In genomic region chr2:196012314-196012713, GRCh38 we compare ENCODE assay signal across 22 cellular contexts. TPM values are rescaled to one million over a fixed set of nuclear protein-coding genes. Genes with fewer than 3 reads are reported as not detected.
DNase-seq lines count a peak whose midpoint lies in the region; ATAC-seq and TF ChIP-seq lines count a peak whose summit lies in the region.
"Had no signal": no experiment of that assay in that cellular context is flagged by ENCODE, and none has a peak within 500 bp of the region (broad histone marks: within the 10 kb centered on the region; RNA-seq: fewer than 3 reads in every experiment).

No MANE protein-coding gene starts in this region.

- no peak overlapping the region for H2BK5ac ChIP-seq in mesenchymal stem cell (ENCODE audit: low read depth, low read length, poor library complexity, severe bottlenecking)

- no peak for TF ChIP-seq RAD21 in Ishikawa (IDR thresholded peaks at IDR 0.05; ENCODE audit: low read depth)

- no peaks in the 10 kb centered on the region for H3K36me3 ChIP-seq in mesenchymal stem cell (ENCODE audit: control insufficient read depth in 1 of 2, insufficient read depth in 2 of 2, low read depth in 1 of 2, low read length in 2 of 2)
- H3K36me3 ChIP-seq: BE2C; BLaER1 treated with 17β-estradiol and CSF1 and Interleukin-3, amounts not matched to agents 10 nM and 100 nM; HAP-1 had no signal

- no peak overlapping the region for H2BK15ac ChIP-seq in mesenchymal stem cell (ENCODE audit: low read depth, poor library complexity, severe bottlenecking)

- H3K79me1 ChIP-seq in mesenchymal stem cell (replicated peaks; ENCODE audit: low read length, poor library complexity, severe bottlenecking) = no peaks in the 10 kb centered on the region

- no peak overlapping the region for H3K4ac ChIP-seq in mesenchymal stem cell (ENCODE audit: low read depth in 1 of 2, low read length in 2 of 2)

- H3K23ac ChIP-seq in mesenchymal stem cell (ENCODE audit: low read length in 2 of 2) = no peak overlapping the region

- no peak overlapping the region for H4K8ac ChIP-seq in mesenchymal stem cell (ENCODE audit: low read length)

- H2AK5ac ChIP-seq in mesenchymal stem cell (ENCODE audit: low read length, severe bottlenecking) = no peak overlapping the region

- peaks cover 12% of the 10 kb centered on the region for H3K9me3 ChIP-seq in mesenchymal stem cell (ENCODE audit: control insufficient read depth, low read length)
- H3K9me3 ChIP-seq: A549, BE2C, HAP-1 had no signal

- TF ChIP-seq EP300 in Ishikawa (IDR thresholded peaks at IDR 0.05; ENCODE audit: borderline replicate concordance) = no peak

- H4K91ac ChIP-seq in mesenchymal stem cell (ENCODE audit: low read length) = no peak overlapping the region

- H3K27me3 ChIP-seq in mesenchymal stem cell (ENCODE audit: control insufficient read depth in 1 of 2, insufficient read depth in 1 of 2, low read length in 2 of 2) = no peaks in the 10 kb centered on the region
- H3K27me3 ChIP-seq: BE2C; BLaER1 treated with 17β-estradiol and CSF1 and Interleukin-3, amounts not matched to agents 10 nM and 100 nM had no signal

- no peak overlapping the region for H3K27ac ChIP-seq in mesenchymal stem cell (ENCODE audit: low read length, poor library complexity, severe bottlenecking)
- H3K27ac ChIP-seq: A549; BLaER1 treated with 17β-estradiol and CSF1 and Interleukin-3, amounts not matched to agents 10 nM and 100 nM had no signal

- WGBS in mesenchymal stem cell = 83% methylated on average over 1 of the region's 2 CpGs

- H2BK120ac ChIP-seq in mesenchymal stem cell (ENCODE audit: low read depth, low read length) = no peak overlapping the region

- no peak overlapping the region for H3K18ac ChIP-seq in mesenchymal stem cell (ENCODE audit: low read depth in 1 of 2, low read length in 2 of 2)

- peak; percentile 6 for DNase-seq in ELR (ENCODE audit: low read depth)
- DNase-seq in epithelial cell of esophagus (ENCODE audit: low read depth) = peak; percentile 38
- DNase-seq in mesenchymal stem cell = no peak
- DNase-seq: 8988T; ACHN; AML-193; BE2C; CD4-positive, alpha-beta T cell; CD8-positive, alpha-beta memory T cell; DMS 273 treated with DMSO at 0.1 percent for 48 hours; DMS79; EL; GF-D8; GOT3 had no signal

- H3K4me2 ChIP-seq in mesenchymal stem cell (ENCODE audit: low read length, poor library complexity, severe bottlenecking) = no peak overlapping the region
- H3K4me2 ChIP-seq: A549; BLaER1 treated with 17β-estradiol and CSF1 and Interleukin-3, amounts not matched to agents 10 nM and 100 nM had no signal

- no peaks in the 10 kb centered on the region for H3K4me1 ChIP-seq in mesenchymal stem cell (ENCODE audit: control insufficient read depth, insufficient read depth, low read depth, low read length)
- H3K4me1 ChIP-seq: A549; BE2C; BLaER1 treated with 17β-estradiol and CSF1 and Interleukin-3, amounts not matched to agents 10 nM and 100 nM; HAP-1 had no signal

- no peak overlapping the region for H3K9ac ChIP-seq in mesenchymal stem cell (ENCODE audit: low read length)
- H3K9ac ChIP-seq: BLaER1 treated with 17β-estradiol and CSF1 and Interleukin-3, amounts not matched to agents 10 nM and 100 nM had no signal

- no peak overlapping the region for H2BK12ac ChIP-seq in mesenchymal stem cell (ENCODE audit: low read length in 2 of 2)

- TF ChIP-seq CTCF in epithelial cell of esophagus (IDR thresholded peaks at IDR 0.05; ENCODE audit: insufficient read depth, low read depth, low read length, missing control alignments) = no peak

- H3K14ac ChIP-seq in mesenchymal stem cell (ENCODE audit: low read length in 2 of 2) = no peak overlapping the region

- no peak overlapping the region for H3K4me3 ChIP-seq in epithelial cell of esophagus (ENCODE audit: low read length)
- H3K4me3 ChIP-seq in mesenchymal stem cell (ENCODE audit: insufficient read depth in 1 of 2, low read depth in 1 of 2, low read length in 2 of 2) = no peak overlapping the region
- H3K4me3 ChIP-seq: A549; BLaER1 treated with 17β-estradiol and CSF1 and Interleukin-3, amounts not matched to agents 10 nM and 100 nM; HAP-1 had no signal

- ATAC-seq in GM18511 (IDR thresholded peaks at IDR 0.05; ENCODE audit: unreplicated experiment) = no peak
- no peak for ATAC-seq in esophagus mucosa
- ATAC-seq: A549 had no signal

- no peak overlapping the region for H2AFZ ChIP-seq in mesenchymal stem cell (ENCODE audit: low read depth, low read length)

TF ChIP-seq in Ishikawa, 13 proteins besides CTCF, POLR2A, EP300 and RAD21:
- TF ChIP-seq TEAD4 (IDR thresholded peaks at IDR 0.05) (no peak), YY1 (IDR thresholded peaks at IDR 0.05; ENCODE audit: low read depth) (no peak), CREB1 (IDR thresholded peaks at IDR 0.05; ENCODE audit: low read depth) (no peak)
- TF ChIP-seq, protein P1, sequence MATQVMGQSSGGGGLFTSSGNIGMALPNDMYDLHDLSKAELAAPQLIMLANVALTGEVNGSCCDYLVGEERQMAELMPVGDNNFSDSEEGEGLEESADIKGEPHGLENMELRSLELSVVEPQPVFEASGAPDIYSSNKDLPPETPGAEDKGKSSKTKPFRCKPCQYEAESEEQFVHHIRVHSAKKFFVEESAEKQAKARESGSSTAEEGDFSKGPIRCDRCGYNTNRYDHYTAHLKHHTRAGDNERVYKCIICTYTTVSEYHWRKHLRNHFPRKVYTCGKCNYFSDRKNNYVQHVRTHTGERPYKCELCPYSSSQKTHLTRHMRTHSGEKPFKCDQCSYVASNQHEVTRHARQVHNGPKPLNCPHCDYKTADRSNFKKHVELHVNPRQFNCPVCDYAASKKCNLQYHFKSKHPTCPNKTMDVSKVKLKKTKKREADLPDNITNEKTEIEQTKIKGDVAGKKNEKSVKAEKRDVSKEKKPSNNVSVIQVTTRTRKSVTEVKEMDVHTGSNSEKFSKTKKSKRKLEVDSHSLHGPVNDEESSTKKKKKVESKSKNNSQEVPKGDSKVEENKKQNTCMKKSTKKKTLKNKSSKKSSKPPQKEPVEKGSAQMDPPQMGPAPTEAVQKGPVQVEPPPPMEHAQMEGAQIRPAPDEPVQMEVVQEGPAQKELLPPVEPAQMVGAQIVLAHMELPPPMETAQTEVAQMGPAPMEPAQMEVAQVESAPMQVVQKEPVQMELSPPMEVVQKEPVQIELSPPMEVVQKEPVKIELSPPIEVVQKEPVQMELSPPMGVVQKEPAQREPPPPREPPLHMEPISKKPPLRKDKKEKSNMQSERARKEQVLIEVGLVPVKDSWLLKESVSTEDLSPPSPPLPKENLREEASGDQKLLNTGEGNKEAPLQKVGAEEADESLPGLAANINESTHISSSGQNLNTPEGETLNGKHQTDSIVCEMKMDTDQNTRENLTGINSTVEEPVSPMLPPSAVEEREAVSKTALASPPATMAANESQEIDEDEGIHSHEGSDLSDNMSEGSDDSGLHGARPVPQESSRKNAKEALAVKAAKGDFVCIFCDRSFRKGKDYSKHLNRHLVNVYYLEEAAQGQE (IDR thresholded peaks at IDR 0.05; ENCODE audit: low read depth) = peak; percentile 38; the same call in 1 of the 2 replicates
TF ChIP-seq in Ishikawa: peak in this region for 1.

RNA-seq across cellular contexts. Expression of gene DNAH7, which starts 56.3 kb away (rescaled TPM):
- 0.23 TPM for polyA plus RNA-seq in mesenchymal stem cell (2013, experiment 1 of 2)
- 0.49 TPM for polyA plus RNA-seq in mesenchymal stem cell (2013, experiment 2 of 2)
- 0.12 TPM for total RNA-seq in esophagus mucosa
- total RNA-seq: CD4-positive, alpha-beta T cell; CD8-positive, alpha-beta memory T cell; G401 had no signal
- polyA plus RNA-seq: CD14-positive monocyte; CD8-positive, alpha-beta memory T cell had no signal
